ENCODE assay signal across 1 cellular context in genomic region chrX:51336584-51336983, GRCh38.
TF ChIP-seq lines count a peak whose summit lies in the region.

No MANE protein-coding gene starts in this region.

TF ChIP-seq in IMR-90, 13 proteins besides CTCF, POLR2A, EP300 and RAD21 (continued from another document):
- TF ChIP-seq MAFK (IDR thresholded peaks at IDR 0.05; ENCODE audit: low read depth, low read length): no peak
- TF ChIP-seq CEBPB (IDR thresholded peaks at IDR 0.05; ENCODE audit: low read depth, low read length): no peak
- TF ChIP-seq RCOR1 (IDR thresholded peaks at IDR 0.05; ENCODE audit: insufficient replicate concordance, low read length): no peak
- TF ChIP-seq FOS (IDR thresholded peaks at IDR 0.05; ENCODE audit: low read depth, low read length): no peak
- TF ChIP-seq, protein P1, sequence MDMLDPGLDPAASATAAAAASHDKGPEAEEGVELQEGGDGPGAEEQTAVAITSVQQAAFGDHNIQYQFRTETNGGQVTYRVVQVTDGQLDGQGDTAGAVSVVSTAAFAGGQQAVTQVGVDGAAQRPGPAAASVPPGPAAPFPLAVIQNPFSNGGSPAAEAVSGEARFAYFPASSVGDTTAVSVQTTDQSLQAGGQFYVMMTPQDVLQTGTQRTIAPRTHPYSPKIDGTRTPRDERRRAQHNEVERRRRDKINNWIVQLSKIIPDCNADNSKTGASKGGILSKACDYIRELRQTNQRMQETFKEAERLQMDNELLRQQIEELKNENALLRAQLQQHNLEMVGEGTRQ (IDR thresholded peaks at IDR 0.05; ENCODE audit: low read depth, low read length): no peak
- no peak; the same call in 1 of the 2 replicates for TF ChIP-seq SMC3 (IDR thresholded peaks at IDR 0.05; ENCODE audit: low read depth, low read length)
- TF ChIP-seq CHD1 (IDR thresholded peaks at IDR 0.05; ENCODE audit: low read depth, low read length): no peak
- TF ChIP-seq MAZ (IDR thresholded peaks at IDR 0.05; ENCODE audit: borderline replicate concordance, low read depth, low read length): no peak
